1 cellular context compared by ENCODE assay signal in the genomic region with DNA sequence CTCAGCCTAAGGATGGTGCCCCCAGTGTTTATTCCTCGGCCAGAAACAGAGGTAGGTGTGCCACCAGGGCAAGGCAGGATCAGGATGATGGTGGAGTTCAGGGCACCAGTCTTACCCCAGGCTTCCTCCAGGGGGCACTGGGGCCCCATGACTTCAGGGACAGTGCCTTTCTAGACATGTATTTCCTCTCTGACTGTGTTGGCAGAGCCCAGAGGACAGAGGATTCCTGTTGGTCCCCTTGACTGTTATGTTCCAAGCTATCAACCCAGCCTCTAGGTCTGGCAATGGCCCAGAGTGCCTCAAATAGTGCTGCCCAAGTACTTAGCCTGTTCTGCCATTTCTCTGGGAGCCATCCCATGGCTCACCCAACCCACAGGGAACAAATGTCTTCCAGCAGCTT.
TF ChIP-seq lines count a peak whose summit lies in the region.

No MANE protein-coding gene starts in this region.

TF ChIP-seq in HepG2, 621 proteins besides CTCF, POLR2A, EP300 and RAD21 (continued from another document and continues in another):
- TF ChIP-seq RXRB (CRISPR knock-in tag; IDR thresholded peaks at IDR 0.05; ENCODE audit: borderline replicate concordance) (no peak), ZSCAN31 (CRISPR knock-in tag; IDR thresholded peaks at IDR 0.05; ENCODE audit: low read depth) (0 out of 2 replicates have a peak, but pooled peaks have one; percentile 32), MIXL1 (CRISPR knock-in tag; IDR thresholded peaks at IDR 0.05) (0 out of 2 replicates have a peak, but pooled peaks have one; percentile 37), LCORL (IDR thresholded peaks at IDR 0.05) (no peak), LCORL (CRISPR knock-in tag; IDR thresholded peaks at IDR 0.05) (no peak), ZNF510 (CRISPR knock-in tag; IDR thresholded peaks at IDR 0.05; ENCODE audit: low read depth) (no peak), ZNF282 (IDR thresholded peaks at IDR 0.05; ENCODE audit: partially characterized antibody) (no peak), KDM5B (CRISPR knock-in tag; IDR thresholded peaks at IDR 0.05; ENCODE audit: borderline replicate concordance) (0 out of 2 replicates have a peak, but pooled peaks have one; percentile 32), ZNF792 (CRISPR knock-in tag; IDR thresholded peaks at IDR 0.05) (peak; percentile 54; the same call in 1 of the 2 replicates), ZNF577 (CRISPR knock-in tag; IDR thresholded peaks at IDR 0.05; ENCODE audit: borderline replicate concordance, low read depth) (no peak), FOXO1 (CRISPR knock-in tag; IDR thresholded peaks at IDR 0.05) (0 out of 2 replicates have a peak, but pooled peaks have one; percentile 20), POLR2G (IDR thresholded peaks at IDR 0.05; ENCODE audit: low read depth, low read length) (no peak), ZNF558 (CRISPR knock-in tag; IDR thresholded peaks at IDR 0.05; ENCODE audit: borderline replicate concordance) (no peak), TP53 (CRISPR knock-in tag; conservative IDR thresholded peaks at IDR 0.05) (no peak), SOX6 (IDR thresholded peaks at IDR 0.05) (no peak), SOX6 (CRISPR knock-in tag; IDR thresholded peaks at IDR 0.05) (0 out of 2 replicates have a peak, but pooled peaks have one; percentile 36), SOX5 (CRISPR knock-in tag; IDR thresholded peaks at IDR 0.05; ENCODE audit: borderline replicate concordance) (0 out of 2 replicates have a peak, but pooled peaks have one; percentile 10), REXO4 (CRISPR knock-in tag; IDR thresholded peaks at IDR 0.05; ENCODE audit: borderline replicate concordance) (no peak), TBX3 (IDR thresholded peaks at IDR 0.05; ENCODE audit: borderline replicate concordance) (no peak), ZNF879 (CRISPR knock-in tag; IDR thresholded peaks at IDR 0.05) (no peak), XRCC5 (optimal IDR thresholded peaks at IDR 0.05; ENCODE audit: low read length) (peak; percentile 44), NFIC (IDR thresholded peaks at IDR 0.05; ENCODE audit: low read length) (no peak), CHD4 (IDR thresholded peaks at IDR 0.05; ENCODE audit: borderline replicate concordance, low read length) (no peak), ZNF44 (CRISPR knock-in tag; IDR thresholded peaks at IDR 0.05) (no peak), ZFP82 (CRISPR knock-in tag; IDR thresholded peaks at IDR 0.05; ENCODE audit: borderline replicate concordance) (no peak), ZNF274 (CRISPR knock-in tag; IDR thresholded peaks at IDR 0.05) (peak; percentile 41; the same call in 1 of the 2 replicates), ZNF383 (CRISPR knock-in tag; IDR thresholded peaks at IDR 0.05; ENCODE audit: borderline replicate concordance) (no peak), ZNF431 (CRISPR knock-in tag; IDR thresholded peaks at IDR 0.05; ENCODE audit: borderline replicate concordance, low read depth) (no peak), ELF1 (CRISPR knock-in tag; IDR thresholded peaks at IDR 0.05) (peak; percentile 29; the same call in 1 of the 2 replicates), ZSCAN20 (CRISPR knock-in tag; IDR thresholded peaks at IDR 0.05; ENCODE audit: borderline replicate concordance) (no peak), HNRNPLL (IDR thresholded peaks at IDR 0.05; ENCODE audit: low read depth, low read length, poor library complexity, severe bottlenecking) (no peak), HMG20B (CRISPR knock-in tag; conservative IDR thresholded peaks at IDR 0.05) (no peak), FIP1L1 (IDR thresholded peaks at IDR 0.05; ENCODE audit: borderline replicate concordance, insufficient read depth, low read depth, low read length) (no peak)
- TF ChIP-seq, protein P1, sequence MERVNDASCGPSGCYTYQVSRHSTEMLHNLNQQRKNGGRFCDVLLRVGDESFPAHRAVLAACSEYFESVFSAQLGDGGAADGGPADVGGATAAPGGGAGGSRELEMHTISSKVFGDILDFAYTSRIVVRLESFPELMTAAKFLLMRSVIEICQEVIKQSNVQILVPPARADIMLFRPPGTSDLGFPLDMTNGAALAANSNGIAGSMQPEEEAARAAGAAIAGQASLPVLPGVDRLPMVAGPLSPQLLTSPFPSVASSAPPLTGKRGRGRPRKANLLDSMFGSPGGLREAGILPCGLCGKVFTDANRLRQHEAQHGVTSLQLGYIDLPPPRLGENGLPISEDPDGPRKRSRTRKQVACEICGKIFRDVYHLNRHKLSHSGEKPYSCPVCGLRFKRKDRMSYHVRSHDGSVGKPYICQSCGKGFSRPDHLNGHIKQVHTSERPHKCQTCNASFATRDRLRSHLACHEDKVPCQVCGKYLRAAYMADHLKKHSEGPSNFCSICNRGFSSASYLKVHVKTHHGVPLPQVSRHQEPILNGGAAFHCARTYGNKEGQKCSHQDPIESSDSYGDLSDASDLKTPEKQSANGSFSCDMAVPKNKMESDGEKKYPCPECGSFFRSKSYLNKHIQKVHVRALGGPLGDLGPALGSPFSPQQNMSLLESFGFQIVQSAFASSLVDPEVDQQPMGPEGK (CRISPR knock-in tag; IDR thresholded peaks at IDR 0.05), result peak; percentile 35; the same call in 1 of the 2 replicates
- TF ChIP-seq, protein P2, sequence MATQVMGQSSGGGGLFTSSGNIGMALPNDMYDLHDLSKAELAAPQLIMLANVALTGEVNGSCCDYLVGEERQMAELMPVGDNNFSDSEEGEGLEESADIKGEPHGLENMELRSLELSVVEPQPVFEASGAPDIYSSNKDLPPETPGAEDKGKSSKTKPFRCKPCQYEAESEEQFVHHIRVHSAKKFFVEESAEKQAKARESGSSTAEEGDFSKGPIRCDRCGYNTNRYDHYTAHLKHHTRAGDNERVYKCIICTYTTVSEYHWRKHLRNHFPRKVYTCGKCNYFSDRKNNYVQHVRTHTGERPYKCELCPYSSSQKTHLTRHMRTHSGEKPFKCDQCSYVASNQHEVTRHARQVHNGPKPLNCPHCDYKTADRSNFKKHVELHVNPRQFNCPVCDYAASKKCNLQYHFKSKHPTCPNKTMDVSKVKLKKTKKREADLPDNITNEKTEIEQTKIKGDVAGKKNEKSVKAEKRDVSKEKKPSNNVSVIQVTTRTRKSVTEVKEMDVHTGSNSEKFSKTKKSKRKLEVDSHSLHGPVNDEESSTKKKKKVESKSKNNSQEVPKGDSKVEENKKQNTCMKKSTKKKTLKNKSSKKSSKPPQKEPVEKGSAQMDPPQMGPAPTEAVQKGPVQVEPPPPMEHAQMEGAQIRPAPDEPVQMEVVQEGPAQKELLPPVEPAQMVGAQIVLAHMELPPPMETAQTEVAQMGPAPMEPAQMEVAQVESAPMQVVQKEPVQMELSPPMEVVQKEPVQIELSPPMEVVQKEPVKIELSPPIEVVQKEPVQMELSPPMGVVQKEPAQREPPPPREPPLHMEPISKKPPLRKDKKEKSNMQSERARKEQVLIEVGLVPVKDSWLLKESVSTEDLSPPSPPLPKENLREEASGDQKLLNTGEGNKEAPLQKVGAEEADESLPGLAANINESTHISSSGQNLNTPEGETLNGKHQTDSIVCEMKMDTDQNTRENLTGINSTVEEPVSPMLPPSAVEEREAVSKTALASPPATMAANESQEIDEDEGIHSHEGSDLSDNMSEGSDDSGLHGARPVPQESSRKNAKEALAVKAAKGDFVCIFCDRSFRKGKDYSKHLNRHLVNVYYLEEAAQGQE (IDR thresholded peaks at IDR 0.05; ENCODE audit: borderline replicate concordance in 1 of 2, low read depth in 1 of 2, low read length in 2 of 2), result no peak
- TF ChIP-seq, protein P3, sequence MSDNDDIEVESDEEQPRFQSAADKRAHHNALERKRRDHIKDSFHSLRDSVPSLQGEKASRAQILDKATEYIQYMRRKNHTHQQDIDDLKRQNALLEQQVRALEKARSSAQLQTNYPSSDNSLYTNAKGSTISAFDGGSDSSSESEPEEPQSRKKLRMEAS (IDR thresholded peaks at IDR 0.05), result peak; percentile 24; the same call in 1 of the 2 replicates
- TF ChIP-seq, protein P4, sequence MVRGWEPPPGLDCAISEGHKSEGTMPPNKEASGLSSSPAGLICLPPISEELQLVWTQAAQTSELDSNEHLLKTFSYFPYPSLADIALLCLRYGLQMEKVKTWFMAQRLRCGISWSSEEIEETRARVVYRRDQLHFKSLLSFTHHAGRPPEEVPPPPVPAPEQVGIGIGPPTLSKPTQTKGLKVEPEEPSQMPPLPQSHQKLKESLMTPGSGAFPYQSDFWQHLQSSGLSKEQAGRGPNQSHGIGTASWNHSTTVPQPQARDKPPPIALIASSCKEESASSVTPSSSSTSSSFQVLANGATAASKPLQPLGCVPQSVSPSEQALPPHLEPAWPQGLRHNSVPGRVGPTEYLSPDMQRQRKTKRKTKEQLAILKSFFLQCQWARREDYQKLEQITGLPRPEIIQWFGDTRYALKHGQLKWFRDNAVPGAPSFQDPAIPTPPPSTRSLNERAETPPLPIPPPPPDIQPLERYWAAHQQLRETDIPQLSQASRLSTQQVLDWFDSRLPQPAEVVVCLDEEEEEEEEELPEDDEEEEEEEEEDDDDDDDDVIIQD (CRISPR knock-in tag; IDR thresholded peaks at IDR 0.05; ENCODE audit: low read depth), result no peak
- TF ChIP-seq, protein P5, sequence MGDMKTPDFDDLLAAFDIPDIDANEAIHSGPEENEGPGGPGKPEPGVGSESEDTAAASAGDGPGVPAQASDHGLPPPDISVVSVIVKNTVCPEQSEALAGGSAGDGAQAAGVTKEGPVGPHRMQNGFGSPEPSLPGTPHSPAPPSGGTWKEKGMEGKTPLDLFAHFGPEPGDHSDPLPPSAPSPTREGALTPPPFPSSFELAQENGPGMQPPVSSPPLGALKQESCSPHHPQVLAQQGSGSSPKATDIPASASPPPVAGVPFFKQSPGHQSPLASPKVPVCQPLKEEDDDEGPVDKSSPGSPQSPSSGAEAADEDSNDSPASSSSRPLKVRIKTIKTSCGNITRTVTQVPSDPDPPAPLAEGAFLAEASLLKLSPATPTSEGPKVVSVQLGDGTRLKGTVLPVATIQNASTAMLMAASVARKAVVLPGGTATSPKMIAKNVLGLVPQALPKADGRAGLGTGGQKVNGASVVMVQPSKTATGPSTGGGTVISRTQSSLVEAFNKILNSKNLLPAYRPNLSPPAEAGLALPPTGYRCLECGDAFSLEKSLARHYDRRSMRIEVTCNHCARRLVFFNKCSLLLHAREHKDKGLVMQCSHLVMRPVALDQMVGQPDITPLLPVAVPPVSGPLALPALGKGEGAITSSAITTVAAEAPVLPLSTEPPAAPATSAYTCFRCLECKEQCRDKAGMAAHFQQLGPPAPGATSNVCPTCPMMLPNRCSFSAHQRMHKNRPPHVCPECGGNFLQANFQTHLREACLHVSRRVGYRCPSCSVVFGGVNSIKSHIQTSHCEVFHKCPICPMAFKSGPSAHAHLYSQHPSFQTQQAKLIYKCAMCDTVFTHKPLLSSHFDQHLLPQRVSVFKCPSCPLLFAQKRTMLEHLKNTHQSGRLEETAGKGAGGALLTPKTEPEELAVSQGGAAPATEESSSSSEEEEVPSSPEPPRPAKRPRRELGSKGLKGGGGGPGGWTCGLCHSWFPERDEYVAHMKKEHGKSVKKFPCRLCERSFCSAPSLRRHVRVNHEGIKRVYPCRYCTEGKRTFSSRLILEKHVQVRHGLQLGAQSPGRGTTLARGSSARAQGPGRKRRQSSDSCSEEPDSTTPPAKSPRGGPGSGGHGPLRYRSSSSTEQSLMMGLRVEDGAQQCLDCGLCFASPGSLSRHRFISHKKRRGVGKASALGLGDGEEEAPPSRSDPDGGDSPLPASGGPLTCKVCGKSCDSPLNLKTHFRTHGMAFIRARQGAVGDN (CRISPR knock-in tag; IDR thresholded peaks at IDR 0.05), result peak; percentile 46
- TF ChIP-seq, protein P6, sequence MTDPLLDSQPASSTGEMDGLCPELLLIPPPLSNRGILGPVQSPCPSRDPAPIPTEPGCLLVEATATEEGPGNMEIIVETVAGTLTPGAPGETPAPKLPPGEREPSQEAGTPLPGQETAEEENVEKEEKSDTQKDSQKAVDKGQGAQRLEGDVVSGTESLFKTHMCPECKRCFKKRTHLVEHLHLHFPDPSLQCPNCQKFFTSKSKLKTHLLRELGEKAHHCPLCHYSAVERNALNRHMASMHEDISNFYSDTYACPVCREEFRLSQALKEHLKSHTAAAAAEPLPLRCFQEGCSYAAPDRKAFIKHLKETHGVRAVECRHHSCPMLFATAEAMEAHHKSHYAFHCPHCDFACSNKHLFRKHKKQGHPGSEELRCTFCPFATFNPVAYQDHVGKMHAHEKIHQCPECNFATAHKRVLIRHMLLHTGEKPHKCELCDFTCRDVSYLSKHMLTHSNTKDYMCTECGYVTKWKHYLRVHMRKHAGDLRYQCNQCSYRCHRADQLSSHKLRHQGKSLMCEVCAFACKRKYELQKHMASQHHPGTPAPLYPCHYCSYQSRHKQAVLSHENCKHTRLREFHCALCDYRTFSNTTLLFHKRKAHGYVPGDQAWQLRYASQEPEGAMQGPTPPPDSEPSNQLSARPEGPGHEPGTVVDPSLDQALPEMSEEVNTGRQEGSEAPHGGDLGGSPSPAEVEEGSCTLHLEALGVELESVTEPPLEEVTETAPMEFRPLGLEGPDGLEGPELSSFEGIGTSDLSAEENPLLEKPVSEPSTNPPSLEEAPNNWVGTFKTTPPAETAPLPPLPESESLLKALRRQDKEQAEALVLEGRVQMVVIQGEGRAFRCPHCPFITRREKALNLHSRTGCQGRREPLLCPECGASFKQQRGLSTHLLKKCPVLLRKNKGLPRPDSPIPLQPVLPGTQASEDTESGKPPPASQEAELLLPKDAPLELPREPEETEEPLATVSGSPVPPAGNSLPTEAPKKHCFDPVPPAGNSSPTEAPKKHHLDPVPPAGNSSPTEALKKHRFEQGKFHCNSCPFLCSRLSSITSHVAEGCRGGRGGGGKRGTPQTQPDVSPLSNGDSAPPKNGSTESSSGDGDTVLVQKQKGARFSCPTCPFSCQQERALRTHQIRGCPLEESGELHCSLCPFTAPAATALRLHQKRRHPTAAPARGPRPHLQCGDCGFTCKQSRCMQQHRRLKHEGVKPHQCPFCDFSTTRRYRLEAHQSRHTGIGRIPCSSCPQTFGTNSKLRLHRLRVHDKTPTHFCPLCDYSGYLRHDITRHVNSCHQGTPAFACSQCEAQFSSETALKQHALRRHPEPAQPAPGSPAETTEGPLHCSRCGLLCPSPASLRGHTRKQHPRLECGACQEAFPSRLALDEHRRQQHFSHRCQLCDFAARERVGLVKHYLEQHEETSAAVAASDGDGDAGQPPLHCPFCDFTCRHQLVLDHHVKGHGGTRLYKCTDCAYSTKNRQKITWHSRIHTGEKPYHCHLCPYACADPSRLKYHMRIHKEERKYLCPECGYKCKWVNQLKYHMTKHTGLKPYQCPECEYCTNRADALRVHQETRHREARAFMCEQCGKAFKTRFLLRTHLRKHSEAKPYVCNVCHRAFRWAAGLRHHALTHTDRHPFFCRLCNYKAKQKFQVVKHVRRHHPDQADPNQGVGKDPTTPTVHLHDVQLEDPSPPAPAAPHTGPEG (CRISPR knock-in tag; IDR thresholded peaks at IDR 0.05), result no peak
- TF ChIP-seq, protein P7, sequence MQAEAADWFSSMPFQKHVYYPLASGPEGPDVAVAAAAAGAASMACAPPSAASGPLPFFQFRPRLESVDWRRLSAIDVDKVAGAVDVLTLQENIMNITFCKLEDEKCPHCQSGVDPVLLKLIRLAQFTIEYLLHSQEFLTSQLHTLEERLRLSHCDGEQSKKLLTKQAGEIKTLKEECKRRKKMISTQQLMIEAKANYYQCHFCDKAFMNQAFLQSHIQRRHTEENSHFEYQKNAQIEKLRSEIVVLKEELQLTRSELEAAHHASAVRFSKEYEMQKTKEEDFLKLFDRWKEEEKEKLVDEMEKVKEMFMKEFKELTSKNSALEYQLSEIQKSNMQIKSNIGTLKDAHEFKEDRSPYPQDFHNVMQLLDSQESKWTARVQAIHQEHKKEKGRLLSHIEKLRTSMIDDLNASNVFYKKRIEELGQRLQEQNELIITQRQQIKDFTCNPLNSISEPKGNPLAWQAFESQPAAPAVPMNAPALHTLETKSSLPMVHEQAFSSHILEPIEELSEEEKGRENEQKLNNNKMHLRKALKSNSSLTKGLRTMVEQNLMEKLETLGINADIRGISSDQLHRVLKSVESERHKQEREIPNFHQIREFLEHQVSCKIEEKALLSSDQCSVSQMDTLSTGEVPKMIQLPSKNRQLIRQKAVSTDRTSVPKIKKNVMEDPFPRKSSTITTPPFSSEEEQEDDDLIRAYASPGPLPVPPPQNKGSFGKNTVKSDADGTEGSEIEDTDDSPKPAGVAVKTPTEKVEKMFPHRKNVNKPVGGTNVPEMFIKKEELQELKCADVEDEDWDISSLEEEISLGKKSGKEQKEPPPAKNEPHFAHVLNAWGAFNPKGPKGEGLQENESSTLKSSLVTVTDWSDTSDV (CRISPR knock-in tag; IDR thresholded peaks at IDR 0.05), result no peak
